8 cellular contexts compared by ENCODE assay signal in genomic region chr9:100598641-100599145, GRCh38. TPM values are rescaled to one million over a fixed set of nuclear protein-coding genes. Genes with fewer than 3 reads are reported as not detected.
DNase-seq lines count a peak whose midpoint lies in the region; ATAC-seq and TF ChIP-seq lines count a peak whose summit lies in the region.

No MANE protein-coding gene starts in this region.

- no peaks in the 10 kb centered on the region for H3K79me2 ChIP-seq in neural progenitor cell (ENCODE audit: low read depth)

- H3K4me3 Mint-ChIP-seq in neural progenitor cell = peak overlapping the region; percentile 79

- peak; percentile 66 for DNase-seq in DMS79 treated with DMSO at 0.1 percent for 48 hours (lab: John Stamatoyannopoulos, UW)
- peak; percentile 51 for DNase-seq in KG1 (lab: John Stamatoyannopoulos, UW)
- peak; percentile 77 for DNase-seq in RPMI8226
- peak; percentile 92 for DNase-seq in activated effector memory CD4-positive, alpha-beta T cell treated with anti-CD3 and anti-CD28 coated beads, Interleukin-2, amount 50 U/mL, for 16 hours
- peak; percentile 53 to 72 for DNase-seq in foreskin keratinocyte
- peak; percentile 94 for DNase-seq in neural progenitor cell (ENCODE audit: low spot score)
- DNase-seq in stromal cell of bone marrow (ENCODE audit: low read depth) = peak; percentile 52

- H3K4me1 Mint-ChIP-seq in neural progenitor cell = peaks cover 19% of the 10 kb centered on the region

- H3K27me3 Mint-ChIP-seq in neural progenitor cell (ENCODE audit: insufficient read depth, low read depth) = peaks cover 5% of the 10 kb centered on the region

- no peak overlapping the region for H3K9ac ChIP-seq in neural progenitor cell

- no peaks in the 10 kb centered on the region for H3K36me3 Mint-ChIP-seq in neural progenitor cell

- H3K9me3 Mint-ChIP-seq in neural progenitor cell = peaks cover 3% of the 10 kb centered on the region

- TF ChIP-seq CTCF in foreskin keratinocyte (conservative IDR thresholded peaks at IDR 0.05) (no peak), neural progenitor cell (IDR thresholded peaks at IDR 0.05) (no peak)

- peak overlapping the region; percentile 91 for H2AFZ ChIP-seq in neural progenitor cell (replicated peaks)

- peaks cover 9% of the 10 kb centered on the region for H3K4me1 ChIP-seq in foreskin keratinocyte
- peaks cover 17% of the 10 kb centered on the region for H3K4me1 ChIP-seq in neural progenitor cell

- ATAC-seq in GM21737 (IDR thresholded peaks at IDR 0.05; ENCODE audit: unreplicated experiment) (peak; percentile 68), foreskin keratinocyte (peak; percentile 89)

- no peaks in the 10 kb centered on the region for H3K36me3 ChIP-seq in neural progenitor cell

- H3K27ac Mint-ChIP-seq in neural progenitor cell = no peak overlapping the region

- H3K27me3 ChIP-seq in foreskin keratinocyte = no peaks in the 10 kb centered on the region
- no peaks in the 10 kb centered on the region for H3K27me3 ChIP-seq in neural progenitor cell

- H4K20me1 ChIP-seq in neural progenitor cell (ENCODE audit: low read depth) = no peaks in the 10 kb centered on the region

- peak overlapping the region; percentile 80 for H3K4me2 ChIP-seq in neural progenitor cell

- H3F3A ChIP-seq in neural progenitor cell (ENCODE audit: low read depth) = peaks cover 26% of the 10 kb centered on the region

- peak overlapping the region; percentile 60 for H3K4me3 ChIP-seq in neural progenitor cell

- no peaks in the 10 kb centered on the region for H3K9me3 ChIP-seq in neural progenitor cell (ENCODE audit: low read depth)

- no peak overlapping the region for H3K27ac ChIP-seq in foreskin keratinocyte
- no peak overlapping the region for H3K27ac ChIP-seq in neural progenitor cell

RNA-seq across cellular contexts. Expression of gene CAVIN4, which starts 20.8 kb away (rescaled TPM):
- total RNA-seq in foreskin keratinocyte (0.61 and 0.67 TPM in 2 replicates), neural progenitor cell (ENCODE audit: low replicate concordance) (6.1 and 8.8 TPM in 2 replicates)
- polyA plus RNA-seq in foreskin keratinocyte = 0.25 and 0.29 TPM in 2 replicates
